22 cellular contexts compared by ENCODE assay signal in the genomic region with DNA sequence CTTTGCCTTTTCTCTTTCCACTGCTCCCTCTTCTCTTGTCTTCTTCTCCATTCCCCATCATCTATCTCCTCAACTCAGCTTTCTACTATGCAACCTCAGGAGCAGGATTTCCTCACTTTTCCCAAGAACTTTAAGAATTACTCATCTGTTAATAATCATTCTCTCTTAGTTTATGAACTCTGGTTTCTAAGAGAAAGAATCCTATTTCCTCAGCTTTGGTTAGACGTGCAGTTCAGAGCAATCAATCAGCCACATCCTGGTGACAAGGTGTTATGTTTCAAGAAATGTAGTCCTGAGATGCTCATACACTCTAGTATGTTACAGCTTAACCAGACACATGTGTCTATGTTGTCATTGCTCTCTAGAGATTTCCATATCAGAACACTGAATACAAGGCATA.
DNase-seq lines count a peak whose midpoint lies in the region; ATAC-seq and TF ChIP-seq lines count a peak whose summit lies in the region.
"Had no signal": no experiment of that assay in that cellular context is flagged by ENCODE, and none has a peak within 500 bp of the region (broad histone marks: within the 10 kb centered on the region; RNA-seq: fewer than 3 reads in every experiment).

No MANE protein-coding gene starts in this region.

- no peak overlapping the region for H3K4me3 Mint-ChIP-seq in endothelial cell (ENCODE audit: unreplicated experiment)
- H3K4me3 Mint-ChIP-seq: activated naive CD4-positive, alpha-beta T cell treated with anti-CD3 and anti-CD28 coated beads for 36 hours; activated T-cell treated with anti-CD3 and anti-CD28 coated beads, Interleukin-2, amount 50 U/mL, for 4 hours; central memory CD8-positive, alpha-beta T cell; IgD-negative memory B cell; T-helper 1 cell treated with Interleukin-12 subunit alpha and Interleukin-12 subunit beta and Interleukin-4 antibody, amounts not matched to agents 30 μg/mL and 1 μg/mL, for 36 hours had no signal

- H3K27me3 Mint-ChIP-seq in endothelial cell (ENCODE audit: unreplicated experiment) = no peaks in the 10 kb centered on the region
- H3K27me3 Mint-ChIP-seq: central memory CD8-positive, alpha-beta T cell; IgD-negative memory B cell had no signal

- DNase-seq in NCI-H510A treated with DMSO at 0.1 percent for 48 hours (lab: John Stamatoyannopoulos, UW) = peak; percentile 28
- DNase-seq in NCI-H510A (lab: John Stamatoyannopoulos, UW) = no peak
- DNase-seq in RWPE2 (ENCODE audit: low spot score) = no peak
- DNase-seq in foreskin keratinocyte = peak; percentile 10 to 36
- DNase-seq in NCI-H187 treated with DMSO at 0.1 percent for 48 hours (lab: John Stamatoyannopoulos, UW) = no peak
- DNase-seq in endothelial cell (ENCODE audit: low spot score) = no peak
- DNase-seq in HuH-7.5 (ENCODE audit: low spot score) = no peak
- DNase-seq: activated naive CD4-positive, alpha-beta T cell treated with anti-CD3 and anti-CD28 coated beads for 36 hours; activated T-cell treated with anti-CD3 and anti-CD28 coated beads, Interleukin-2, amount 50 U/mL, for 4 hours; C1 segment of cervical spinal cord; erythroblast; NCI-H1436 treated with DMSO at 0.1 percent for 48 hours; NCI-H774; stimulated activated CD4-positive, alpha-beta T cell treated with anti-CD3 and anti-CD28 coated beads, Interleukin-4, amount 100 ng/mL, for 4 hours; stimulated activated naive CD8-positive, alpha-beta T cell treated with anti-CD3 and anti-CD28 coated beads, Interleukin-15, Interleukin-2, amounts not matched to agents 100 U/mL and 50 U/mL, for 24 hours had no signal

- H3K27me3 ChIP-seq in RWPE2 (ENCODE audit: insufficient read depth, poor library complexity, severe bottlenecking) (no peaks in the 10 kb centered on the region), foreskin keratinocyte (no peaks in the 10 kb centered on the region)
- H3K27me3 ChIP-seq: gastroesophageal sphincter, tibial nerve had no signal

- no peaks in the 10 kb centered on the region for H3K4me1 ChIP-seq in RWPE2 (ENCODE audit: insufficient read depth, poor library complexity, severe bottlenecking)
- no peaks in the 10 kb centered on the region for H3K4me1 ChIP-seq in foreskin keratinocyte
- H3K4me1 ChIP-seq: gastroesophageal sphincter, HAP-1, tibial nerve had no signal

- no peaks in the 10 kb centered on the region for H3K36me3 ChIP-seq in RWPE2 (ENCODE audit: low read depth)
- H3K36me3 ChIP-seq: gastroesophageal sphincter, HAP-1, tibial nerve had no signal

- no peak for TF ChIP-seq CTCF in RWPE2 (IDR thresholded peaks at IDR 0.05; ENCODE audit: poor library complexity, severe bottlenecking)
- no peak for TF ChIP-seq CTCF in foreskin keratinocyte (conservative IDR thresholded peaks at IDR 0.05)
- no peak for TF ChIP-seq CTCF in endothelial cell (IDR thresholded peaks at IDR 0.05; ENCODE audit: unreplicated experiment)

- H3K27ac ChIP-seq in RWPE2 (ENCODE audit: poor library complexity, severe bottlenecking) = no peak overlapping the region
- no peak overlapping the region for H3K27ac ChIP-seq in foreskin keratinocyte
- H3K27ac ChIP-seq: gastroesophageal sphincter, tibial nerve had no signal

- no peaks in the 10 kb centered on the region for H3K4me1 Mint-ChIP-seq in endothelial cell (ENCODE audit: unreplicated experiment)
- H3K4me1 Mint-ChIP-seq: central memory CD8-positive, alpha-beta T cell; IgD-negative memory B cell had no signal

- peaks cover 6% of the 10 kb centered on the region for H3K9me3 Mint-ChIP-seq in endothelial cell (ENCODE audit: unreplicated experiment)
- H3K9me3 Mint-ChIP-seq: central memory CD8-positive, alpha-beta T cell; T-helper 1 cell treated with Interleukin-12 subunit alpha and Interleukin-12 subunit beta and Interleukin-4 antibody, amounts not matched to agents 30 μg/mL and 1 μg/mL, for 36 hours had no signal

- no peaks in the 10 kb centered on the region for H3K9me3 ChIP-seq in RWPE2 (ENCODE audit: severe bottlenecking)
- H3K9me3 ChIP-seq: gastroesophageal sphincter, HAP-1 had no signal

- peak; percentile 40; the same call in 1 of the 3 replicates for ATAC-seq in RWPE2 (ENCODE audit: low read depth)
- ATAC-seq in foreskin keratinocyte = no peak
- ATAC-seq in HG02759 (IDR thresholded peaks at IDR 0.05; ENCODE audit: unreplicated experiment) = no peak
- ATAC-seq: activated T-cell treated with anti-CD3 and anti-CD28 coated beads, Interleukin-2, amount 50 U/mL, for 4 hours; gastroesophageal sphincter; stimulated activated naive CD8-positive, alpha-beta T cell treated with anti-CD3 and anti-CD28 coated beads, Interleukin-15, Interleukin-2, amounts not matched to agents 100 U/mL and 50 U/mL, for 24 hours had no signal

- H3K4me3 ChIP-seq in RWPE2 (ENCODE audit: severe bottlenecking) = no peak overlapping the region
- H3K4me3 ChIP-seq: gastroesophageal sphincter, HAP-1, tibial nerve had no signal

- H3K36me3 Mint-ChIP-seq in endothelial cell (ENCODE audit: low read depth, unreplicated experiment) = peaks cover 9% of the 10 kb centered on the region

- no peak overlapping the region for H3K27ac Mint-ChIP-seq in endothelial cell (ENCODE audit: unreplicated experiment)
- H3K27ac Mint-ChIP-seq: activated naive CD4-positive, alpha-beta T cell treated with anti-CD3 and anti-CD28 coated beads for 36 hours; IgD-negative memory B cell; T-helper 1 cell treated with Interleukin-12 subunit alpha and Interleukin-12 subunit beta and Interleukin-4 antibody, amounts not matched to agents 30 μg/mL and 1 μg/mL, for 36 hours had no signal

Comparison
In these comparisons a context has a peak if more than half of its experiments do, and no peak if none do; other contexts are left out.
1. DNase-seq: peak in NCI-H510A treated with DMSO at 0.1 percent for 48 hours (single experiment) and foreskin keratinocyte (2 of 2); none in NCI-H510A (single experiment), RWPE2 (single experiment), NCI-H187 treated with DMSO at 0.1 percent for 48 hours (single experiment), endothelial cell (single experiment) and HuH-7.5 (single experiment).